ENCODE assay signal across 12 cellular contexts in the genomic region with DNA sequence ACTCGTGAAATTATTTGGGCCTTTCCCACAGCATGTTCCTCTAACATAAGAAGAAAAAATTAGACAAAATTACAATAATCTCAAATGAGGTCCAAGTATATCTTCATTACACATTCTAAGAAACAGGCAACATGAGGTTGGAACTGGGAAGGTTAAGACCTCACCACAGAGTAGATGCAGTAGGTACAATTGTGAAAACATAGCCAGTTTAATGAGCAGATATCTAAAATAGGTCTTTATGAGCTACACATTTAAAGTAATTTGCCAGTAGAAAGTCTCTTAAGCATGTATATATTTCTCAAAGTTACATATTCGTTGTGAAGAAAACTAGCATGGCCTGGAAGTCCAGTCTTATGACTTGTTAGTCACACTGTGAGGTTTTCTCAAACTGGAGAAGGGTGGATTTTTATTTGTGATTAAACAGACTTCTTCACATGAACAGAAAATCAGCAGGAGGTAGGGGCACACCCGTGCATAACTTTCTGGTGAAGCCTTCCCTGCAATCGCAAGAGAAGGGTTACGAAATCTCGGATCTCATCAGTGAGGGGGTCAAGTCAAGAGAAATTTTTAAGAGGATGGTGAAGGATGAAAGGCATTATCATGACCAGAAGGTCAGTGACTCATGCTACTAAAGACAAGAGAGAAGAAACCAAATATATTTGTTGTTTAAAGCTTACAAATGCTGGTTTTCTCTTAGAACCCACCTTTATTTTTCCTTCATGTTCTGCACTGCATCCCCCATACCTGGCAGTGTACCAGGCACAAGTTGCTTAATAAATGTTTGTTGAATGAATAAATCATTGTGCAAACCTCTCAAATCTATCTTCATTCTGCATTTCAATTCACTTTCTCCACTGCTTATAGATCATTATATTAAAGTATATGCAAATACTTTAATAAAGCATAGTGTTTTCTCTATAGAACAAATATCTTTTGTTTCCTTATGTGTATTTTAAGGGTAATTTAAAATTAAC. TPM values are rescaled to one million over a fixed set of nuclear protein-coding genes. Genes with fewer than 3 reads are reported as not detected.
DNase-seq lines count a peak whose midpoint lies in the region; ATAC-seq lines count a peak whose summit lies in the region.
"Had no signal": no experiment of that assay in that cellular context is flagged by ENCODE, and none has a peak within 500 bp of the region (broad histone marks: within the 10 kb centered on the region; RNA-seq: fewer than 3 reads in every experiment).

No MANE protein-coding gene starts in this region.

- no peaks in the 10 kb centered on the region for H3K36me3 ChIP-seq in HAP-1 (replicated peaks)
- H3K36me3 ChIP-seq: colonic mucosa had no signal

- H3K27me3 ChIP-seq in HAP-1 (ENCODE audit: low read depth) = no peaks in the 10 kb centered on the region
- H3K27me3 ChIP-seq: colonic mucosa had no signal

- ATAC-seq in HG02571 (IDR thresholded peaks at IDR 0.05; ENCODE audit: unreplicated experiment) (no peak), HG03045 (IDR thresholded peaks at IDR 0.05; ENCODE audit: unreplicated experiment) (no peak)

- H3K4me1 ChIP-seq in HAP-1 = no peaks in the 10 kb centered on the region
- H3K4me1 ChIP-seq: colonic mucosa had no signal

- in situ Hi-C loops in HAP-1 (cut with MboI; ENCODE audit: low sequenced_read_pairs) = no loop called here

- DNase-seq in AG08396 (ENCODE audit: low spot score) = peak; percentile 15
- peak; percentile 98 for DNase-seq in LHCN-M2 (ENCODE audit: low read depth)
- DNase-seq in astrocyte of the hippocampus (ENCODE audit: low read depth, low spot score) = peak; percentile 36
- peak; percentile 58 for DNase-seq in kidney tubule cell (ENCODE audit: low spot score)
- no peak for DNase-seq in HAP-1 (ENCODE audit: low spot score in 2 of 2)
- no peak for DNase-seq in activated CD4-positive, alpha-beta T cell treated with anti-CD3 and anti-CD28 coated beads, Interleukin-2, amount 50 U/mL, for 4 hours
- DNase-seq: activated T-cell treated with anti-CD3 and anti-CD28 coated beads, Interleukin-2, amount 50 U/mL, for 1 hour; CD4-positive, CD25-positive, alpha-beta regulatory T cell; colonic mucosa; NCI-H526 had no signal

- H3K4me3 ChIP-seq in HAP-1 = no peak overlapping the region
- H3K4me3 ChIP-seq: colonic mucosa had no signal

- H3K9me3 ChIP-seq in HAP-1 = no peaks in the 10 kb centered on the region
- H3K9me3 ChIP-seq: colonic mucosa had no signal

RNA-seq across cellular contexts. Expression of gene RAB27B, which starts 5.1 kb away (rescaled TPM):
- 30.9 and 41.2 TPM in 2 replicates for total RNA-seq in LHCN-M2 (2014; rRNA removed)
- polyA plus RNA-seq in LHCN-M2 (2012) = 0.98 TPM

Comparison
In these comparisons a context has a peak if more than half of its experiments do, and no peak if none do; other contexts are left out.
1. DNase-seq: peak in AG08396 (single experiment), LHCN-M2 (single experiment), astrocyte of the hippocampus (single experiment) and kidney tubule cell (single experiment); none in HAP-1 (0 of 2) and activated CD4-positive, alpha-beta T cell treated with anti-CD3 and anti-CD28 coated beads, Interleukin-2, amount 50 U/mL, for 4 hours (0 of 2).